8 cellular contexts compared by ENCODE assay signal in the genomic region with DNA sequence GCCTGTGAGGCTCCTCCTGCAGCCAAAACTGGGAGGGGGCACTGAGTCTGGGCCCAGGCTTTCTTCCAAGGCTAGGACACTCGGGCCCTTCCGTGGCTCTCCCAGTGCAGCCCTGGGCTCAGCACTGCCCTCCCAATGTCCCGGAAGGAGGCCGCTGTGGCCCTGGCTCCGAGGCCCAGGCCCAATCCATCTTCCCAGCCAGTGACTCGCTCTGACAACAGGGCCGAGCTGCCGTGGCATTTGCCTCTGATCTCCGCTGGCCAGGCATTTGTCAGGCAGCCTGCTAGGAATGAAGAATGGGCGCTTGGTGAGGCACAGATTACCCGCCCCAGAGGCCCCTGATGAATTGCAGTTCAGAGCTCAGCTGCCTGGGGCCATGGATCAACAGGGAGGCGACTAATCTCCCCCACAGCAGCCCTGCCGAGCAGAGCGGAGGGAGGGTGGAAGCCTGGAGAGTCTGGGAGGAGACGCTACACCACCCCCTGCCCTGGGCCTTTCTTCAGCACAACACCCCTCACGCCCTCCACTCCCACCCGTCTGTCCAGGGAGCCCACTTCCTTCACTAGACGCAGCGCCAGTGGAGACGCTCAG. TPM values are rescaled to one million over a fixed set of nuclear protein-coding genes. Genes with fewer than 3 reads are reported as not detected.
DNase-seq lines count a peak whose midpoint lies in the region; ATAC-seq and TF ChIP-seq lines count a peak whose summit lies in the region.

No MANE protein-coding gene starts in this region.

- H3K4me2 ChIP-seq in trophoblast cell (ENCODE audit: low read length): peak overlapping the region; percentile 8

- TF ChIP-seq POLR2A in esophagus muscularis mucosa (IDR thresholded peaks at IDR 0.05; ENCODE audit: low read depth): no peak

- H3K9me3 ChIP-seq in NT2/D1 (ENCODE audit: insufficient read depth, low read length) (no peaks in the 10 kb centered on the region), esophagus muscularis mucosa (no peaks in the 10 kb centered on the region), trophoblast cell (ENCODE audit: insufficient read depth, low read depth, low read length) (no peaks in the 10 kb centered on the region)

- no peak overlapping the region for H3K4ac ChIP-seq in trophoblast cell (ENCODE audit: low read depth, low read length)

- ATAC-seq in HG02588 (IDR thresholded peaks at IDR 0.05; ENCODE audit: unreplicated experiment): no peak

- H3K4me1 ChIP-seq in NT2/D1 (ENCODE audit: insufficient read depth, insufficient read length): peaks cover 23% of the 10 kb centered on the region
- peaks cover 16 to 52% (median 45%) of the 10 kb centered on the region in 4 donors for H3K4me1 ChIP-seq in esophagus muscularis mucosa
- H3K4me1 ChIP-seq in trophoblast cell (ENCODE audit: control insufficient read depth in 1 of 2, insufficient read depth in 2 of 2, low read length in 2 of 2): peaks cover 21 to 26% of the 10 kb centered on the region in 2 experiments

- DNase-seq in NT2/D1 (ENCODE audit: low read depth, low spot score): peak; percentile 75
- no peak for DNase-seq in esophagus muscularis mucosa (ENCODE audit: extremely low spot score)
- peak in 1 of 2 donors; percentile 49 for DNase-seq in trophoblast cell
- DNase-seq in NCI-H446 treated with DMSO at 0.1 percent for 48 hours (lab: John Stamatoyannopoulos, UW): no peak
- DNase-seq in epidermal melanocyte (ENCODE audit: insufficient read length, low spot score): no peak
- DNase-seq in SKM-1 (lab: John Stamatoyannopoulos, UW; ENCODE audit: unreplicated experiment): no peak

- no peak overlapping the region for H2AFZ ChIP-seq in trophoblast cell (ENCODE audit: insufficient read depth, low read length, poor library complexity)

- H2BK120ac ChIP-seq in trophoblast cell (ENCODE audit: insufficient read depth, low read length, poor library complexity): peak overlapping the region; percentile 41

- H3K36me3 ChIP-seq in NT2/D1 (ENCODE audit: insufficient read depth, insufficient read length, low read length) (no peaks in the 10 kb centered on the region), esophagus muscularis mucosa (no peaks in the 10 kb centered on the region), trophoblast cell (ENCODE audit: control insufficient read depth in 1 of 2, insufficient read depth in 2 of 2, low read length in 2 of 2) (no peaks in the 10 kb centered on the region)

- peak overlapping the region; percentile 42 for H3K4me3 ChIP-seq in GM12875 (ENCODE audit: low read depth, low read length)
- peak overlapping the region; percentile 36 for H3K4me3 ChIP-seq in NT2/D1 (ENCODE audit: insufficient read length, low read depth)
- peak overlapping the region in 1 of 4 donors; percentile 36 for H3K4me3 ChIP-seq in esophagus muscularis mucosa
- no peak overlapping the region for H3K4me3 ChIP-seq in trophoblast cell (ENCODE audit: low read depth, low read length)

- TF ChIP-seq EP300 in esophagus muscularis mucosa (IDR thresholded peaks at IDR 0.05): no peak

- peak overlapping the region; percentile 79 for H3K9ac ChIP-seq in NT2/D1 (ENCODE audit: insufficient read length, low read depth)
- H3K9ac ChIP-seq in trophoblast cell (ENCODE audit: low read length): no peak overlapping the region

- intact Hi-C loops in esophagus muscularis mucosa (cut with DNase I): loop anchor here (5.0 kb wide), 2 partner anchors 374 to 389 kb away; no protein-coding TSS in a partner anchor

- no peaks in the 10 kb centered on the region for H3K79me2 ChIP-seq in trophoblast cell (ENCODE audit: control insufficient read depth, insufficient read depth, low read length, poor library complexity)

- no peak overlapping the region for H2BK5ac ChIP-seq in trophoblast cell (ENCODE audit: low read depth, low read length, poor library complexity)

- H3K27me3 ChIP-seq in NT2/D1 (ENCODE audit: insufficient read depth, insufficient read length) (no peaks in the 10 kb centered on the region), esophagus muscularis mucosa (peaks cover 0 to 2% (median 0%) of the 10 kb centered on the region in 4 donors), trophoblast cell (ENCODE audit: insufficient read depth, low read length) (no peaks in the 10 kb centered on the region)

- H3K79me1 ChIP-seq in trophoblast cell (ENCODE audit: low read length): peaks cover 4% of the 10 kb centered on the region

- H3K14ac ChIP-seq in trophoblast cell (ENCODE audit: low read length): no peak overlapping the region

- no CpG with 5 or more reads among the region's 20 CpGs for WGBS in esophagus muscularis mucosa
- WGBS in trophoblast cell (ENCODE audit: extremely low coverage, insufficient coverage, insufficient read length): no CpG with 5 or more reads among the region's 20 CpGs

- H2AK5ac ChIP-seq in trophoblast cell (ENCODE audit: low read length): no peak overlapping the region

- no peak overlapping the region for H3K23ac ChIP-seq in trophoblast cell (ENCODE audit: low read length)

- TF ChIP-seq CTCF in GM12875 (IDR thresholded peaks at IDR 0.05; ENCODE audit: borderline replicate concordance, insufficient read depth, low read depth, low read length): no peak
- no peak for TF ChIP-seq CTCF in esophagus muscularis mucosa (IDR thresholded peaks at IDR 0.05)

- H3K18ac ChIP-seq in trophoblast cell (ENCODE audit: low read length): no peak overlapping the region

- no peak overlapping the region for H2BK12ac ChIP-seq in trophoblast cell (ENCODE audit: low read length)

- peak overlapping the region; percentile 69 for H4K8ac ChIP-seq in trophoblast cell (ENCODE audit: low read depth, low read length)

- H4K12ac ChIP-seq in trophoblast cell (ENCODE audit: low read depth, low read length): peak overlapping the region; percentile 13

- H4K91ac ChIP-seq in trophoblast cell (ENCODE audit: low read depth, low read length): peak overlapping the region; percentile 1

- H3K27ac ChIP-seq in esophagus muscularis mucosa (replicated peaks in 1 of 4) (peak overlapping the region; percentile 41 to 66 (median 56)), trophoblast cell (ENCODE audit: low read depth, low read length) (peak overlapping the region; percentile 32)

RNA-seq across cellular contexts. Expression of a gene that starts 8.3 kb away (rescaled TPM):
- 1 to 10 TPM in 3 of 4 donors, under 1 TPM in 1; 0.52 to 5.8 (median 3.7) TPM for total RNA-seq in esophagus muscularis mucosa
- not detected in 2 replicates for polyA plus RNA-seq in trophoblast cell (2013)

RNA-seq across cellular contexts. Expression of a gene that starts 19.2 kb away (rescaled TPM):
- total RNA-seq in esophagus muscularis mucosa: 1 to 10 TPM in 2 of 4 donors, under 1 TPM in 2; 0.50 to 5.8 (median 1.2) TPM
- polyA plus RNA-seq in trophoblast cell (2013): 0.01 TPM in 1 of 2 replicates, not detected in the other
